ENCODE assay signal across 14 cellular contexts in the genomic region with DNA sequence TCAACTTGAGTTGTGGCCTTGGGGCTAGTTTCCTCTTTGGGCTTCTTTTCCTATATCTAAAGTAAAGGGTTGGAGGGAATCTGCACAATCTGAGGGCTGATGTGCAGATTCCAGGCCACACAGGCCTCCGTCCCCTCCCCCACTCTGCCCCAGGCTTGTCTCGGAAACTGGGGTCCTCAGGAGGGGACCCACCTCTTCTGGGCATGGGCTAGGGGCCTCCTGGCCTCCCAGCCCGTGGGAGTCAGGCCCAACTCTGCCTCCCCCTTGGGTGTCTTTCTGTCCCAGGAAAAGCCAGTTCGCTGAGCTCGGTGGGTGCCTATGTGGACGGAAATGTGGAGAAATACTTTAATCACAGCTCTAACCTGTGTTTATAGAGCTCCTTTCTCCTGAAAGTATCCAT. TPM values are rescaled to one million over a fixed set of nuclear protein-coding genes. Genes with fewer than 3 reads are reported as not detected.
DNase-seq lines count a peak whose midpoint lies in the region; ATAC-seq and TF ChIP-seq lines count a peak whose summit lies in the region.
"Had no signal": no experiment of that assay in that cellular context is flagged by ENCODE, and none has a peak within 500 bp of the region (broad histone marks: within the 10 kb centered on the region; RNA-seq: fewer than 3 reads in every experiment).

No MANE protein-coding gene starts in this region.

- intact Hi-C loops in right lobe of liver (cut with DNase I) (loop anchor here (10.0 kb wide), 2 partner anchors 58 to 68 kb away; no protein-coding TSS in a partner anchor), sigmoid colon (cut with DNase I) (no loop called here), OCI-LY7 (cut with micrococcal nuclease; ENCODE audit: unreplicated experiment) (loop anchor here (10.0 kb wide), 2 partner anchors 202 to 378 kb away; partner anchors contain the start of genes RPL4 and ZWILCH)

- DNase-seq in AG04450 (ENCODE audit: low read depth, low spot score): no peak
- peak; percentile 40 for DNase-seq in SK-N-DZ (ENCODE audit: low spot score)
- no peak for DNase-seq in right lobe of liver
- no peak for DNase-seq in sigmoid colon
- DNase-seq in mucosa of gallbladder (ENCODE audit: low spot score): no peak
- no peak for DNase-seq in NCI-H510A (lab: John Stamatoyannopoulos, UW)
- no peak for DNase-seq in OCI-LY7 (ENCODE audit: low spot score)
- DNase-seq in NCI-H2196 treated with DMSO at 0.1 percent for 48 hours (lab: John Stamatoyannopoulos, UW; ENCODE audit: unreplicated experiment): no peak
- DNase-seq: activated T-cell treated with anti-CD3 and anti-CD28 coated beads, Interleukin-2, amount 50 U/mL, for 1 hour; hippocampal formation; mammary epithelial cell had no signal

- peak overlapping the region; percentile 31 for H3K27ac ChIP-seq in AG04450 (ENCODE audit: low read depth, low read length)
- H3K27ac ChIP-seq in right lobe of liver: peak overlapping the region in 1 of 3 donors; percentile 18
- peak overlapping the region; percentile 77 to 87 (median 82) for H3K27ac ChIP-seq in sigmoid colon
- no peak overlapping the region for H3K27ac ChIP-seq in OCI-LY7 (ENCODE audit: low read depth, low read length, poor library complexity, severe bottlenecking)
- H3K27ac ChIP-seq: BLaER1 treated with 17β-estradiol and CSF1 and Interleukin-3, amounts not matched to agents 10 nM and 100 nM had no signal

- TF ChIP-seq EP300 in sigmoid colon (IDR thresholded peaks at IDR 0.05): no peak

- peaks cover 0 to 9% (median 2%) of the 10 kb centered on the region in 4 donors for H3K4me1 ChIP-seq in right lobe of liver
- peaks cover 0 to 70% (median 65%) of the 10 kb centered on the region in 4 donors for H3K4me1 ChIP-seq in sigmoid colon
- H3K4me1 ChIP-seq in OCI-LY7 (ENCODE audit: insufficient read depth, low read length, poor library complexity, severe bottlenecking): peaks cover 49% of the 10 kb centered on the region

- no peaks in the 10 kb centered on the region; the same call in 1 of the 2 replicates for H3K9me3 ChIP-seq in AG04450 (ENCODE audit: control insufficient read depth, insufficient read depth, low read length)
- no peaks in the 10 kb centered on the region for H3K9me3 ChIP-seq in right lobe of liver
- H3K9me3 ChIP-seq in sigmoid colon: no peaks in the 10 kb centered on the region
- no peaks in the 10 kb centered on the region for H3K9me3 ChIP-seq in OCI-LY7 (ENCODE audit: low read length)
- H3K9me3 ChIP-seq: BLaER1 treated with 17β-estradiol and CSF1 and Interleukin-3, amounts not matched to agents 10 nM and 100 nM; SJSA1 had no signal

- no peaks in the 10 kb centered on the region for H3K9me2 ChIP-seq in OCI-LY7 (ENCODE audit: insufficient read depth, low read length)

- TF ChIP-seq POLR2A in right lobe of liver (IDR thresholded peaks at IDR 0.05) (no peak), sigmoid colon (IDR thresholded peaks at IDR 0.05) (no peak)

- H3K4me2 ChIP-seq in OCI-LY7 (ENCODE audit: low read length): no peak overlapping the region

- BruUV-seq in OCI-LY7 (replicated peaks; lab: Mats Ljungman, UMichigan): no TSS peak

- H4K20me1 ChIP-seq in OCI-LY7 (ENCODE audit: insufficient read depth, low read length): no peaks in the 10 kb centered on the region

- peak overlapping the region; percentile 78; the same call in 1 of the 2 replicates for H3K4me3 ChIP-seq in AG04450 (ENCODE audit: low read depth, low read length)
- H3K4me3 ChIP-seq in right lobe of liver: peak overlapping the region; percentile 54 to 68 (median 54)
- H3K4me3 ChIP-seq in sigmoid colon: peak overlapping the region in 2 of 4 donors; percentile 11 to 17
- H3K4me3 ChIP-seq in OCI-LY7 (ENCODE audit: low read depth, low read length, poor library complexity, severe bottlenecking): no peak overlapping the region
- H3K4me3 ChIP-seq: BLaER1 treated with 17β-estradiol and CSF1 and Interleukin-3, amounts not matched to agents 10 nM and 100 nM; SJSA1 had no signal

- CTCF ChIA-PET in AG04450 (lab: Charles Lee) (interaction anchor here (0.5 to 5.2 kb wide), 20 partner anchors 8 to 155 kb away, joined by 3 to 63 read pairs (median 4); no protein-coding TSS in a partner anchor), OCI-LY7 (lab: Charles Lee; ENCODE audit: unreplicated experiment) (no interaction called here)

- TF ChIP-seq CTCF in AG04450 (IDR thresholded peaks at IDR 0.05; ENCODE audit: low read depth, low read length) (no peak), right lobe of liver (IDR thresholded peaks at IDR 0.05) (no peak), sigmoid colon (IDR thresholded peaks at IDR 0.05) (no peak), OCI-LY7 (conservative IDR thresholded peaks at IDR 0.05; ENCODE audit: low read length) (no peak)

- POLR2A ChIA-PET in AG04450 (lab: Yijun Ruan, JAX): interaction anchor here (0.7 kb wide), 1 partner anchor 215 kb away, joined by 5 read pairs; no protein-coding TSS in a partner anchor
- POLR2A ChIA-PET in OCI-LY7 (lab: Charles Lee): interaction anchor here (1.3 kb wide), 1 partner anchor 27 kb away, joined by 3 read pairs; no protein-coding TSS in a partner anchor

- H3K79me2 ChIP-seq in OCI-LY7 (ENCODE audit: insufficient read depth, low read depth, low read length): no peaks in the 10 kb centered on the region

- WGBS in right lobe of liver (ENCODE audit: insufficient coverage, low coverage, low lambda C conversion rate, missing lambda C conversion rate): 68% methylated on average over 4 of the region's 6 CpGs
- WGBS in sigmoid colon, 2 donors: 64 to 83% methylated on average over 6 of the region's 6 CpGs

- H3K27me3 ChIP-seq in AG04450 (ENCODE audit: control insufficient read depth, insufficient read depth, low read length) (no peaks in the 10 kb centered on the region), right lobe of liver (no peaks in the 10 kb centered on the region), sigmoid colon (no peaks in the 10 kb centered on the region)
- H3K27me3 ChIP-seq: SJSA1 had no signal

- no peak overlapping the region for H2AFZ ChIP-seq in OCI-LY7 (ENCODE audit: low read length)

- no peaks in the 10 kb centered on the region for H3K36me3 ChIP-seq in right lobe of liver
- H3K36me3 ChIP-seq in sigmoid colon: no peaks in the 10 kb centered on the region
- no peaks in the 10 kb centered on the region for H3K36me3 ChIP-seq in OCI-LY7 (ENCODE audit: insufficient read depth, low read length)

- ATAC-seq in right lobe of liver: no peak
- ATAC-seq: activated CD4-positive, CD25-positive, alpha-beta regulatory T cell treated with anti-CD3 and anti-CD28 coated beads, Interleukin-2, amount 50 U/mL, for 24 hours had no signal

RNA-seq across cellular contexts. Expression of gene SMAD6, which starts 4.8 kb away (rescaled TPM):
- polyA plus RNA-seq in AG04450 (2011; rRNA removed) (1.8 and 2.2 TPM in 2 replicates), sigmoid colon (1 to 10 TPM; 1.8 to 9.2 (median 1.8) TPM)
- polyA minus RNA-seq in AG04450 (2011; rRNA and poly(A)+ RNA removed): 4.9 and 6.2 TPM in 2 replicates
- 16.9 and 19.4 TPM in 2 replicates for polyA plus RNA-seq in SK-N-DZ (2014; cell fraction: cytosol; rRNA removed)
- 21.3 and 35.1 TPM in 2 replicates for polyA plus RNA-seq in SK-N-DZ (2014; cell fraction: nucleus; rRNA removed)
- total RNA-seq in right lobe of liver (10 to 100 TPM; 10.5 to 17.2 (median 12.3) TPM), sigmoid colon (1 to 10 TPM; 4.8 to 8.0 (median 5.8) TPM), mucosa of gallbladder (50.5 TPM), OCI-LY7 (2022) (11.8 and 14.6 TPM in 2 replicates)
- 15.3 and 16.1 TPM in 2 replicates for total RNA-seq in OCI-LY7 (2014; rRNA removed; shearing (Covaris generic))
